In the genomic region with DNA sequence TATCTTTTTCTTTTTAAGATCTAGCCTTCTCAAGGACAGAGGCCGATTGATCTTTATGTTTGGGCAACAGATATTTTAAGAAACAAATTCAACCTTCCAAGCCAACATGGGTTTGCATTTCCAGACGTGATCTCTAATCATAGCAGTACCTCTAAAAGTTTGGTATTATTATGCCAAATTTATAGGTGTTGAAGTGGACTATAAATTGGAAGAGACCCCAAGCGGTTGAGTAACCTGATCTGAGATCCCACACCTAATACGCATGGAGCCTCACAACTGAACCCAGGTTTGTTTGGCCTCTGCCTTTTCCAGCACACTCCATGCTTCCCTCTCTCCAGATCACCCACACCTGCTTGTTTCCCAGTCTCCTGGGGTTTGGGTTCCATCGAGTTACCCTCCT, we compare ENCODE assay signal across 9 cellular contexts.
"Had no signal": no experiment of that assay in that cellular context is flagged by ENCODE, and none has a peak within 500 bp of the region (broad histone marks: within the 10 kb centered on the region; RNA-seq: fewer than 3 reads in every experiment).

No MANE protein-coding gene starts in this region.

- H2AFZ ChIP-seq: GM23248 had no signal

- H3K4me3 ChIP-seq: GM23248, HAP-1 had no signal

- H3K27ac Mint-ChIP-seq: HFFc6, IgD-negative memory B cell had no signal

- H3K36me3 Mint-ChIP-seq: IgD-negative memory B cell had no signal

- ATAC-seq: HCT116, HepG2 had no signal

- H3K9me3 ChIP-seq: HAP-1 had no signal

- H3K9me3 Mint-ChIP-seq: HFFc6, IgD-negative memory B cell had no signal

- H3K4me3 Mint-ChIP-seq: HFFc6, IgD-negative memory B cell had no signal

- H3K36me3 ChIP-seq: HAP-1 had no signal

- H3K9ac ChIP-seq: GM23248 had no signal

- FAIRE-seq: HepG2 had no signal

- H3K4me1 ChIP-seq: HAP-1 had no signal

- H3K27ac ChIP-seq: GM23248, HL-60 had no signal

- DNase-seq: GM23248, GOT3, H7, HFFc6 had no signal
